ENCODE assay signal across 8 cellular contexts in genomic region chr10:74432841-74433594, GRCh38.
DNase-seq lines count a peak whose midpoint lies in the region; TF ChIP-seq lines count a peak whose summit lies in the region.
"Had no signal": no experiment of that assay in that cellular context is flagged by ENCODE, and none has a peak within 500 bp of the region (broad histone marks: within the 10 kb centered on the region; RNA-seq: fewer than 3 reads in every experiment).

No MANE protein-coding gene starts in this region.

- peaks cover 10% of the 10 kb centered on the region for H3K4me1 ChIP-seq in parathyroid adenoma

- H3K27ac ChIP-seq in parathyroid adenoma, result no peak overlapping the region

- H3K4me3 ChIP-seq in cardiac fibroblast (replicated peaks in 1 of 2; ENCODE audit: low read depth in 2 of 2, low read length in 2 of 2) (no peak overlapping the region), parathyroid adenoma (ENCODE audit: low read depth, low read length) (peak overlapping the region; percentile 46)

- H3K79me2 ChIP-seq in parathyroid adenoma, result no peaks in the 10 kb centered on the region

- TF ChIP-seq CTCF in cardiac fibroblast (IDR thresholded peaks at IDR 0.05; ENCODE audit: low read depth, low read length) (no peak), parathyroid adenoma (IDR thresholded peaks at IDR 0.05) (no peak)

- DNase-seq in EL, result peak; percentile 59
- DNase-seq in NCI-H1417 (lab: John Stamatoyannopoulos, UW), result peak; percentile 5 to 68 (median 66)
- peak; percentile 43 to 58 for DNase-seq in cardiac fibroblast (ENCODE audit: low read depth in 2 of 2)
- DNase-seq in iPS-NIHi7 (ENCODE audit: extremely low spot score), result no peak
- no peak for DNase-seq in kidney glomerular epithelial cell (lab: John Stamatoyannopoulos, UW)
- no peak for DNase-seq in medulla oblongata (ENCODE audit: extremely low spot score)
- DNase-seq: stimulated activated CD4-positive, alpha-beta T cell treated with anti-CD3 and anti-CD28 coated beads, Interleukin-2, amount 100 ng/mL, for 48 hours had no signal

- H3K36me3 ChIP-seq in parathyroid adenoma (ENCODE audit: control insufficient read depth, insufficient read depth, low read length), result no peaks in the 10 kb centered on the region

- H3K9me3 ChIP-seq in parathyroid adenoma (ENCODE audit: control insufficient read depth, low read length), result no peaks in the 10 kb centered on the region

- peak overlapping the region; percentile 67 for H3K4me2 ChIP-seq in parathyroid adenoma (ENCODE audit: low read length)

- H3K27me3 ChIP-seq in parathyroid adenoma (ENCODE audit: control insufficient read depth, insufficient read depth, low read length), result no peaks in the 10 kb centered on the region

- H3K9ac ChIP-seq in parathyroid adenoma, result no peak overlapping the region

- H2AFZ ChIP-seq in parathyroid adenoma, result no peak overlapping the region

Comparison
In these comparisons a context has a peak if more than half of its experiments do, and no peak if none do; other contexts are left out.
1. DNase-seq: peak in EL (single experiment), NCI-H1417 (3 of 3) and cardiac fibroblast (2 of 2); none in iPS-NIHi7 (single experiment), kidney glomerular epithelial cell (single experiment) and medulla oblongata (single experiment).